In the genomic region with DNA sequence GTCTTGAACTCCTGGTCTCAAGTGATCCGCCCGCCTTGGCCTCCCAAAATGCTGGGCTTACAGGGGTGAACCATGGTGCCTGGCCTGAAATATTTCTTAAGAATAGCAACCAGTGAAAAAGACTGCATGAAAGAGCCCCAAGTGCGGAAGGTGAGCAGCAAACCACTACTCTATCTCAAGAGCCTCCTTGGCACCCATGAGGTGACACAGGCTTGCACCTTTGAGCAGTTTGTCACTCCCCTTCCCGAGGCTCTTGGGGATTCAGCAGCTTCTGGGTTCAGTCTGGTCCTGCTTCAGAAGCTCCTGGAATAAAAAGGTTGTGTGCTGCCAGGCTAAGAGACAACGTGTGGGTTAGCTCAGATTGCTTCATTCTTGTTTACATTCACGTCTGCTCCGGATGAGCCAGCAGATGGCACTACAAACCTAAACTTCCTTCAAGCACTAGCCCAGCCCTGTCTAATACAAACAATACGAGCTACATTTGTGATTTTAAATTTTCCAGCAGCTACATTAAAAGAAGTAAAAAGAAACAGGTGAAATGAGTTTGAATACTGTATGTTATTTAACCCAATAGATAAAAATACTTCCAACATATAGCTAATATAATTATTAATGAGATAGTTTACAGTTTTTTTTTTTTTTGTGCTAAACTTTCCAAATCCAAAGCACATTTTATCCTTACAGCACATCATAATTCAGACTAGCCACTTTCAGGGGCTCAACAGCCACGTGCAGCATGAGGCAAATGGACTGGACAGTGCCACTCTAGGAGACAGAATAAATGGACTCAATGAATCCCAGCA, we compare ENCODE assay signal across 8 cellular contexts. TPM values are rescaled to one million over a fixed set of nuclear protein-coding genes. Genes with fewer than 3 reads are reported as not detected.
DNase-seq lines count a peak whose midpoint lies in the region; ATAC-seq and TF ChIP-seq lines count a peak whose summit lies in the region.

No MANE protein-coding gene starts in this region.

- H3K4me3 Mint-ChIP-seq in activated CD8-positive, alpha-beta T cell treated with anti-CD3 and anti-CD28 coated beads for 36 hours: no peak overlapping the region
- H3K4me3 Mint-ChIP-seq in memory B cell: no peak overlapping the region
- H3K4me3 Mint-ChIP-seq in stimulated activated effector memory CD8-positive, alpha-beta T cell treated with anti-CD3 and anti-CD28 coated beads, Interleukin-12 subunit alpha, Interleukin-12 subunit beta, amount 100 ng/mL, for 72 hours: no peak overlapping the region

- peaks cover 57% of the 10 kb centered on the region for H3K4me1 Mint-ChIP-seq in activated CD8-positive, alpha-beta T cell treated with anti-CD3 and anti-CD28 coated beads for 36 hours (ENCODE audit: low read depth)
- H3K4me1 Mint-ChIP-seq in memory B cell: peaks cover 6% of the 10 kb centered on the region
- peaks cover 11% of the 10 kb centered on the region for H3K4me1 Mint-ChIP-seq in stimulated activated effector memory CD8-positive, alpha-beta T cell treated with anti-CD3 and anti-CD28 coated beads, Interleukin-12 subunit alpha, Interleukin-12 subunit beta, amount 100 ng/mL, for 72 hours

- intact Hi-C loops in activated CD8-positive, alpha-beta T cell treated with anti-CD3 and anti-CD28 coated beads for 36 hours (cut with micrococcal nuclease): loop anchor here (2.0 to 10.0 kb wide), 3 partner anchors 234 to 538 kb away; no protein-coding TSS in a partner anchor

- POLR2A ChIA-PET in activated CD8-positive, alpha-beta T cell treated with anti-CD3 and anti-CD28 coated beads for 36 hours (lab: Charles Lee): interaction anchor here (0.6 to 1.2 kb wide), 6 partner anchors 10 to 539 kb away, joined by 3 to 5 read pairs (median 4); no protein-coding TSS in a partner anchor

- peak overlapping the region; percentile 73 for H3K27ac Mint-ChIP-seq in activated CD8-positive, alpha-beta T cell treated with anti-CD3 and anti-CD28 coated beads for 36 hours
- peak overlapping the region; percentile 62 for H3K27ac Mint-ChIP-seq in memory B cell
- H3K27ac Mint-ChIP-seq in stimulated activated effector memory CD8-positive, alpha-beta T cell treated with anti-CD3 and anti-CD28 coated beads, Interleukin-12 subunit alpha, Interleukin-12 subunit beta, amount 100 ng/mL, for 72 hours: no peak overlapping the region

- peaks cover 83% of the 10 kb centered on the region for H3K36me3 Mint-ChIP-seq in activated CD8-positive, alpha-beta T cell treated with anti-CD3 and anti-CD28 coated beads for 36 hours (ENCODE audit: low read depth)
- peaks cover 26% of the 10 kb centered on the region for H3K36me3 Mint-ChIP-seq in memory B cell
- peaks cover 61% of the 10 kb centered on the region for H3K36me3 Mint-ChIP-seq in stimulated activated effector memory CD8-positive, alpha-beta T cell treated with anti-CD3 and anti-CD28 coated beads, Interleukin-12 subunit alpha, Interleukin-12 subunit beta, amount 100 ng/mL, for 72 hours

- H3K27me3 Mint-ChIP-seq in activated CD8-positive, alpha-beta T cell treated with anti-CD3 and anti-CD28 coated beads for 36 hours: no peaks in the 10 kb centered on the region
- H3K27me3 Mint-ChIP-seq in memory B cell: no peaks in the 10 kb centered on the region

- H3K9me3 Mint-ChIP-seq in activated CD8-positive, alpha-beta T cell treated with anti-CD3 and anti-CD28 coated beads for 36 hours: no peaks in the 10 kb centered on the region
- H3K9me3 Mint-ChIP-seq in memory B cell: no peaks in the 10 kb centered on the region
- no peaks in the 10 kb centered on the region for H3K9me3 Mint-ChIP-seq in stimulated activated effector memory CD8-positive, alpha-beta T cell treated with anti-CD3 and anti-CD28 coated beads, Interleukin-12 subunit alpha, Interleukin-12 subunit beta, amount 100 ng/mL, for 72 hours

- peak; percentile 86 for ATAC-seq in GM19023 (IDR thresholded peaks at IDR 0.05; ENCODE audit: unreplicated experiment)
- ATAC-seq in activated CD8-positive, alpha-beta T cell treated with anti-CD3 and anti-CD28 coated beads for 36 hours: peak; percentile 80
- peak; percentile 92 for ATAC-seq in memory B cell (ENCODE audit: low read depth)
- peak; percentile 90 for ATAC-seq in stimulated activated effector memory CD8-positive, alpha-beta T cell treated with anti-CD3 and anti-CD28 coated beads, Interleukin-12 subunit alpha, Interleukin-12 subunit beta, amount 100 ng/mL, for 72 hours

- peak; percentile 83 for TF ChIP-seq CTCF in activated CD8-positive, alpha-beta T cell treated with anti-CD3 and anti-CD28 coated beads for 36 hours (IDR thresholded peaks at IDR 0.05)

- peak; percentile 76 to 84 for DNase-seq in AML-193 (lab: John Stamatoyannopoulos, UW)
- DNase-seq in HPDE6-E6E7 (ENCODE audit: extremely low spot score): peak; percentile 71
- DNase-seq in NCI-H82 treated with DMSO at 0.1 percent for 48 hours (lab: John Stamatoyannopoulos, UW; ENCODE audit: unreplicated experiment): peak; percentile 42
- DNase-seq in activated CD8-positive, alpha-beta T cell treated with anti-CD3 and anti-CD28 coated beads for 36 hours: peak; percentile 85
- peak; percentile 46 for DNase-seq in effector CD8-positive, alpha-beta T cell (lab: John Stamatoyannopoulos, UW)
- peak; percentile 48 to 55 for DNase-seq in memory B cell (ENCODE audit: low spot score in 2 of 2)
- DNase-seq in stimulated activated effector memory CD8-positive, alpha-beta T cell treated with anti-CD3 and anti-CD28 coated beads, Interleukin-12 subunit alpha, Interleukin-12 subunit beta, amount 100 ng/mL, for 72 hours (ENCODE audit: low spot score in 2 of 2): peak in 1 of 2 donors; percentile 78

- CTCF ChIA-PET in activated CD8-positive, alpha-beta T cell treated with anti-CD3 and anti-CD28 coated beads for 36 hours (lab: Charles Lee): interaction anchor here (0.5 to 6.2 kb wide), 93 partner anchors 9 to 619 kb away, joined by 3 to 45 read pairs (median 5); partner anchors contain the start of genes CASP8AP2 and MDN1

RNA-seq across cellular contexts. Expression of gene GJA10, which starts 46.2 kb away (rescaled TPM):
- total RNA-seq in activated CD8-positive, alpha-beta T cell treated with anti-CD3 and anti-CD28 coated beads for 36 hours: not detected
